ENCODE assay signal across 8 cellular contexts in the genomic region with DNA sequence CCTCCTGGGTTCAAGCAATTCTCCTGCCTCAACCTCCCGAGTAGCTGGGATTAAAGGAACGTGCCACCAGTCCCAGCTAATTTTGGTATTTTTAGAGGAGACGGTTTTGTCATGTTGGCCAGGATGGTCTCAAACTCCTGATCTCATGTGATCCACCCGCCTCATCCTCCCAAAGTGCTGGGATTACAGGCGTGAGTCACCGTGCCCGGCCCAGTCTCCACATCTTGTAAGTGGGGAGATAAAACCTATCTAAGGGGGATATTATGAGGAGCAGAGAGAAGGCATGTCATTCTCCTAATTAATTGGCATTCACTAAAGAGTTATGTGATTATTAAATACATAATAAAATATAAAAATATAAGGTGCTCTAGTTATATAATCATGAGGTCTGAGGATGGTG.
"Had no signal": no experiment of that assay in that cellular context is flagged by ENCODE, and none has a peak within 500 bp of the region (broad histone marks: within the 10 kb centered on the region; RNA-seq: fewer than 3 reads in every experiment).

No MANE protein-coding gene starts in this region.

- H3K4me1 ChIP-seq: HAP-1 had no signal

- H3K4me3 ChIP-seq: GM23248, HAP-1 had no signal

- H2AFZ ChIP-seq: GM23248 had no signal

- H3K9me3 ChIP-seq: HAP-1 had no signal

- H3K27ac ChIP-seq: GM23248, HL-60 had no signal

- DNase-seq: GM23248, GOT3, H7, HFFc6 had no signal

- H3K36me3 ChIP-seq: HAP-1 had no signal

- ATAC-seq: HCT116, HepG2 had no signal

- H3K9ac ChIP-seq: GM23248 had no signal
